Comparison of ENCODE assay signal across 10 cellular contexts in the genomic region with DNA sequence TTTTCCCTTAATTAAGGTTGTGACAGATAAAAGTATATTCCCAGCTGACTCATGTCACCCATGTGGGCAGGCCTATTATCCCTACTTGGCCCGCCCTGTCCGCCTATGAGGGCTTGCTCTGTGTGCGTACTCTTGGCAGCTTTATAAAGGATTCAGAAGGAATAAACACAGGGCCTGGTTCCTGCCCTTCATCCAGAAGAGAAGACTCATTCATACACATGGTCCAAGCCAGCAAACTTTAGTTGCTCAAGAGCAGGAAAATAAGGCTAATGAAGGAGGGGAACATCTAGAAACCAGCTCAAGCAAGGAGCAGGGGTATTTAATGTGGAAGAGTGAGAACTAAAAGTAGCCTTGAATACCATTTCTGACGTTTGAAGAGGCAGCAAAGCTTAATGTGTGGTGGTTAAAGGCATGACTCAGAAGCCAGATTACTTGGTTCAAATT.
DNase-seq lines count a peak whose midpoint lies in the region; ATAC-seq and TF ChIP-seq lines count a peak whose summit lies in the region.
"Had no signal": no experiment of that assay in that cellular context is flagged by ENCODE, and none has a peak within 500 bp of the region (broad histone marks: within the 10 kb centered on the region; RNA-seq: fewer than 3 reads in every experiment).

No MANE protein-coding gene starts in this region.

- intact Hi-C loops in esophagus muscularis mucosa (cut with DNase I), result loop anchor here (5.0 kb wide), 1 partner anchor 37 kb away; no protein-coding TSS in a partner anchor

- POLR2A ChIA-PET in HEK293T (lab: Yijun Ruan, JAX), result no interaction called here

- peak overlapping the region; percentile 71 to 75 (median 75) for H3K27ac ChIP-seq in esophagus muscularis mucosa (replicated peaks in 1 of 4)

- CTCF ChIA-PET in HEK293T (lab: Yijun Ruan, JAX), result no interaction called here

- TF ChIP-seq POLR2A in esophagus muscularis mucosa (IDR thresholded peaks at IDR 0.05; ENCODE audit: low read depth), result peak; percentile 14

- no peak for ATAC-seq in HG03520 (IDR thresholded peaks at IDR 0.05; ENCODE audit: unreplicated experiment)

- peak; percentile 21 for TF ChIP-seq EP300 in esophagus muscularis mucosa (IDR thresholded peaks at IDR 0.05)

- no peak for TF ChIP-seq CTCF in esophagus muscularis mucosa (IDR thresholded peaks at IDR 0.05)

- DNase-seq in MG63 (peak; percentile 85), esophagus muscularis mucosa (ENCODE audit: extremely low spot score) (peak; percentile 95), medulla oblongata (ENCODE audit: extremely low spot score) (peak; percentile 90), superior temporal gyrus (ENCODE audit: extremely low spot score) (peak; percentile 83), NCI-H1417 treated with DMSO at 0.1 percent for 48 hours (lab: John Stamatoyannopoulos, UW) (no peak), HEK293T (ENCODE audit: extremely low spot score) (no peak)
- DNase-seq in activated CD4-positive, alpha-beta T cell treated with anti-CD3 and anti-CD28 coated beads, Interleukin-2, amount 50 U/mL, for 1 hour, result no peak
- DNase-seq: activated effector memory CD4-positive, alpha-beta T cell treated with anti-CD3 and anti-CD28 coated beads, Interleukin-2, amount 50 U/mL, for 16 hours; NCI-H2029 treated with DMSO at 0.1 percent for 48 hours had no signal

- H3K27me3 ChIP-seq in MG63 (no peaks in the 10 kb centered on the region), esophagus muscularis mucosa (no peaks in the 10 kb centered on the region)

- H3K36me3 ChIP-seq in MG63 (no peaks in the 10 kb centered on the region), esophagus muscularis mucosa (no peaks in the 10 kb centered on the region)

- H3K4me3 ChIP-seq in MG63 (no peak overlapping the region), esophagus muscularis mucosa (no peak overlapping the region)

- H3K4me1 ChIP-seq in esophagus muscularis mucosa, result peaks cover 46 to 67% (median 61%) of the 10 kb centered on the region in 4 donors

- 31% methylated on average over 4 of the region's 4 CpGs for WGBS in esophagus muscularis mucosa

- no peaks in the 10 kb centered on the region for H3K9me3 ChIP-seq in MG63
- no peaks in the 10 kb centered on the region for H3K9me3 ChIP-seq in esophagus muscularis mucosa

TF ChIP-seq in HEK293T, 16 proteins besides CTCF, POLR2A, EP300 and RAD21:
- TF ChIP-seq SUZ12 (IDR thresholded peaks at IDR 0.05) (no peak), L3MBTL2 (conservative IDR thresholded peaks at IDR 0.05) (no peak), LEF1 (IDR thresholded peaks at IDR 0.05; ENCODE audit: borderline replicate concordance) (no peak), SP1 (IDR thresholded peaks at IDR 0.05) (no peak), FOXK2 (IDR thresholded peaks at IDR 0.05) (no peak), ARNT (IDR thresholded peaks at IDR 0.05) (no peak), ELF4 (IDR thresholded peaks at IDR 0.05) (no peak), FOXA1 (IDR thresholded peaks at IDR 0.05) (no peak), TARDBP (IDR thresholded peaks at IDR 0.05) (no peak), NFRKB (IDR thresholded peaks at IDR 0.05) (no peak), ZNF384 (IDR thresholded peaks at IDR 0.05) (no peak), FOXM1 (IDR thresholded peaks at IDR 0.05; ENCODE audit: borderline replicate concordance) (no peak), CTBP1 (IDR thresholded peaks at IDR 0.05; ENCODE audit: borderline replicate concordance) (no peak), HDGF (IDR thresholded peaks at IDR 0.05; ENCODE audit: borderline replicate concordance) (no peak), BHLHE40 (IDR thresholded peaks at IDR 0.05; ENCODE audit: borderline replicate concordance) (no peak)
- TF ChIP-seq, protein P1, sequence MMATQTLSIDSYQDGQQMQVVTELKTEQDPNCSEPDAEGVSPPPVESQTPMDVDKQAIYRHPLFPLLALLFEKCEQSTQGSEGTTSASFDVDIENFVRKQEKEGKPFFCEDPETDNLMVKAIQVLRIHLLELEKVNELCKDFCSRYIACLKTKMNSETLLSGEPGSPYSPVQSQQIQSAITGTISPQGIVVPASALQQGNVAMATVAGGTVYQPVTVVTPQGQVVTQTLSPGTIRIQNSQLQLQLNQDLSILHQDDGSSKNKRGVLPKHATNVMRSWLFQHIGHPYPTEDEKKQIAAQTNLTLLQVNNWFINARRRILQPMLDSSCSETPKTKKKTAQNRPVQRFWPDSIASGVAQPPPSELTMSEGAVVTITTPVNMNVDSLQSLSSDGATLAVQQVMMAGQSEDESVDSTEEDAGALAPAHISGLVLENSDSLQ (IDR thresholded peaks at IDR 0.05), result no peak

Comparison
In these comparisons a context has a peak if more than half of its experiments do, and no peak if none do; other contexts are left out.
1. DNase-seq: peak in MG63 (single experiment), esophagus muscularis mucosa (single experiment), medulla oblongata (single experiment) and superior temporal gyrus (single experiment); none in activated CD4-positive, alpha-beta T cell treated with anti-CD3 and anti-CD28 coated beads, Interleukin-2, amount 50 U/mL, for 1 hour (single experiment), NCI-H1417 treated with DMSO at 0.1 percent for 48 hours (single experiment) and HEK293T (single experiment).